ENCODE assay signal across 9 cellular contexts in the genomic region with DNA sequence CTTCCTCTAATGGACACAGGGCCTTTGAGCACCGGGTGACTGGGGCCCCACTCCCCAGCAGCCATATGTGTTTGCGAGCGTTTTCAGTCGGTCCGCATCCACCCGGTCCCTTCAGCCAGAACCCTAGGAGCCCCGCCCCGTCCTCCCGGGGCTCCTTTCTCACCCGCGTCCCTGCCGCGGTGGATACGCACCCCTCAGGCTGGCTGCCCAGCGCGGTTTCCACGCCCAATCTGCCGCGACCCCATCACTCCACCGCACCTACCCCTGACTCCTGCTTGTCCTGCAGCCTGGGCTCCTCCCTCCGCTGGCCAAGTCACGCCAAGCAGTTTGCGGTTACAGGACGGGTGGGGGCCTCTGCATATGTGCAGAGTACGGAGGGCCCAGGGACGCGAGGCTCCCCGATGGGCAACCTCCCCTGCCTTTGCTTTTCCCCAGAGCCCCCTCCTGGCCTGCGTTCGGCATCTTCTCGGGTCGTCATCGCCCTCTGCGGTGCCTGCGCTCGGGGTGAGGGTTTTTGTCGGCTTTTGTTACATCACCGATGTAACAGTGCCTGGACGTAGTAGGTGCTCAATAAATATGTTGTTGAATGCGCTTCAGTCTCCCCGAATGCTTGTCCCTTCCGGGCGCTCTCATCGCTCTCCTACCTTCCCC. TPM values are rescaled to one million over a fixed set of nuclear protein-coding genes. Genes with fewer than 3 reads are reported as not detected.
DNase-seq lines count a peak whose midpoint lies in the region; ATAC-seq, FAIRE-seq and TF ChIP-seq lines count a peak whose summit lies in the region.
"Had no signal": no experiment of that assay in that cellular context is flagged by ENCODE, and none has a peak within 500 bp of the region (broad histone marks: within the 10 kb centered on the region; RNA-seq: fewer than 3 reads in every experiment).

No MANE protein-coding gene starts in this region.

- peak; percentile 16 for ATAC-seq in GM23338

- no peak overlapping the region for H3K4ac ChIP-seq in H1 (replicated peaks; ENCODE audit: insufficient read length, low read depth, low read length)

- TF ChIP-seq POLR2A in H1 (IDR thresholded peaks at IDR 0.05; ENCODE audit: control extremely low read depth in 1 of 2, low read depth in 2 of 2, low read length in 2 of 2): no peak
- no peak; the same call in 1 of the 2 replicates for TF ChIP-seq POLR2A in GM12892 (IDR thresholded peaks at IDR 0.05; ENCODE audit: low read depth, low read length)

- no peaks in the 10 kb centered on the region for H3K9me2 ChIP-seq in GM23338 (ENCODE audit: insufficient read depth)

- peak overlapping the region in 2 of 4 experiments; percentile 20 to 38; a peak in 3 of 7 replicates for H3K9ac ChIP-seq in H1 (replicated peaks in 1 of 4; ENCODE audit: extremely low read depth in 1 of 4, low read depth in 3 of 4, low read length in 3 of 4)
- peak overlapping the region; percentile 70 for H3K9ac ChIP-seq in mucosa of stomach (ENCODE audit: low read length)

- peak overlapping the region; percentile 19; the same call in 1 of the 2 replicates for H4K8ac ChIP-seq in H1 (ENCODE audit: extremely low read depth, insufficient read depth, low read length)

- H3K27ac Mint-ChIP-seq in GM23338: no peak overlapping the region
- H3K27ac Mint-ChIP-seq in T-helper 2 cell treated with Interferon-gamma antibody and Interleukin-4, amounts not matched to agents 5 μg/mL and 100 μg/mL, for 36 hours: peak overlapping the region; percentile 82

- no peak for DNase-seq in AG09309 (ENCODE audit: low read depth)
- DNase-seq in GM23338 (ENCODE audit: low spot score): peak; percentile 62
- DNase-seq in T-helper 2 cell treated with Interferon-gamma antibody and Interleukin-4, amounts not matched to agents 5 μg/mL and 100 μg/mL, for 36 hours (ENCODE audit: low spot score): no peak
- peak in 1 of 2 experiments; percentile 64 for DNase-seq in H1 (ENCODE audit: low read depth in 1 of 2, low spot score in 2 of 2)
- DNase-seq in NCI-H2171 treated with DMSO at 0.1 percent for 48 hours (lab: John Stamatoyannopoulos, UW): no peak
- DNase-seq in NCI-H2196 (lab: John Stamatoyannopoulos, UW; ENCODE audit: unreplicated experiment): no peak
- no peak for DNase-seq in GM12892 (ENCODE audit: insufficient read length)

- no peak overlapping the region for H3K23ac ChIP-seq in H1 (ENCODE audit: insufficient read length)

- peaks cover 39% of the 10 kb centered on the region for H3F3A ChIP-seq in GM23338 (replicated peaks; ENCODE audit: low read depth)

- POLR2A ChIA-PET in H1 (lab: Charles Lee; ENCODE audit: partially characterized antibody): interaction anchor here (1.0 to 6.9 kb wide), 15 partner anchors 8 to 289 kb away, joined by 3 to 65 read pairs (median 6); a partner anchor contains a TSS

- H2AK5ac ChIP-seq in H1 (ENCODE audit: low read depth, low read length): no peak overlapping the region

- H3K36me3 ChIP-seq in GM23338 (ENCODE audit: insufficient read depth): peaks cover 24% of the 10 kb centered on the region
- H3K36me3 ChIP-seq in H1 (ENCODE audit: control insufficient read depth in 2 of 4, insufficient read depth in 4 of 4, low read length in 3 of 4): peaks cover 23 to 28% (median 26%) of the 10 kb centered on the region in 4 experiments
- H3K36me3 ChIP-seq in mucosa of stomach (ENCODE audit: control insufficient read depth, insufficient read depth, low read length): peaks cover 3% of the 10 kb centered on the region

- TF ChIP-seq CTCF in AG09309 (IDR thresholded peaks at IDR 0.05; ENCODE audit: control insufficient read depth, insufficient read depth, low read depth, low read length, missing control alignments): no peak
- TF ChIP-seq CTCF in GM23338 (conservative IDR thresholded peaks at IDR 0.05; ENCODE audit: low read depth in 2 of 2): no peak
- TF ChIP-seq CTCF in H1 (IDR thresholded peaks at IDR 0.05; ENCODE audit: control extremely low read depth in 1 of 3, insufficient read depth in 1 of 3, low read depth in 1 of 3, low read length in 3 of 3): no peak

- peak overlapping the region; percentile 72 for H4K91ac ChIP-seq in H1 (replicated peaks; ENCODE audit: insufficient read length, low read length)

- H4K20me1 ChIP-seq in GM23338 (replicated peaks; ENCODE audit: insufficient read depth): peaks cover 20% of the 10 kb centered on the region
- peaks cover 17 to 22% of the 10 kb centered on the region in 2 experiments for H4K20me1 ChIP-seq in H1 (replicated peaks in 1 of 2; ENCODE audit: control insufficient read depth in 1 of 2, insufficient read depth in 2 of 2, low read length in 2 of 2)

- H2AFZ ChIP-seq in GM23338 (peak overlapping the region; percentile 91), H1 (ENCODE audit: low read length) (no peak overlapping the region)

- no peak for TF ChIP-seq RAD21 in H1 (IDR thresholded peaks at IDR 0.05 in 1 of 2, conservative IDR thresholded peaks at IDR 0.05 in 1 of 2; ENCODE audit: low read depth in 2 of 2, low read length in 2 of 2)

- peaks cover 2% of the 10 kb centered on the region for H3K79me1 ChIP-seq in H1 (ENCODE audit: low read depth, low read length)

- H3K9me3 ChIP-seq in H1 (ENCODE audit: insufficient read depth in 2 of 2, low read depth in 1 of 2, low read length in 1 of 2) (no peaks in the 10 kb centered on the region), mucosa of stomach (ENCODE audit: control insufficient read depth, low read length) (no peaks in the 10 kb centered on the region)

- FAIRE-seq in H1 (lab: Jason Lieb, UNC) (no peak), GM12892 (lab: Jason Lieb, UNC) (no peak)
- FAIRE-seq: islet of Langerhans had no signal

- no peak overlapping the region; the same call in 1 of the 2 replicates for H2BK15ac ChIP-seq in H1 (ENCODE audit: low read length)

- H3K79me2 ChIP-seq in GM23338 (replicated peaks; ENCODE audit: insufficient read depth): peaks cover 17% of the 10 kb centered on the region
- peaks cover 0 to 10% of the 10 kb centered on the region in 2 experiments; a peak in 3 of 4 replicates for H3K79me2 ChIP-seq in H1 (ENCODE audit: control insufficient read depth in 1 of 2, insufficient read depth in 2 of 2, low read length in 2 of 2)

- H3K9me3 Mint-ChIP-seq in GM23338: no peaks in the 10 kb centered on the region; the same call in 2 of the 3 replicates
- no peaks in the 10 kb centered on the region for H3K9me3 Mint-ChIP-seq in T-helper 2 cell treated with Interferon-gamma antibody and Interleukin-4, amounts not matched to agents 5 μg/mL and 100 μg/mL, for 36 hours

- H2BK12ac ChIP-seq in H1 (ENCODE audit: low read depth, low read length): no peak overlapping the region; the same call in 1 of the 2 replicates

- peak overlapping the region; percentile 78 for H3K18ac ChIP-seq in H1 (ENCODE audit: extremely low read depth, low read length)

- peaks cover 21% of the 10 kb centered on the region for H3K23me2 ChIP-seq in H1 (ENCODE audit: low read depth, low read length)

- H3K14ac ChIP-seq in H1 (ENCODE audit: insufficient read length): no peak overlapping the region

- H3K27me3 ChIP-seq in GM23338 (ENCODE audit: insufficient read depth): peaks cover 26% of the 10 kb centered on the region
- peaks cover 2 to 20% (median 11%) of the 10 kb centered on the region in 4 experiments; a peak in 6 of 7 replicates for H3K27me3 ChIP-seq in H1 (replicated peaks in 1 of 4; ENCODE audit: control insufficient read depth in 3 of 4, extremely low read depth in 1 of 4, insufficient read depth in 3 of 4, low read length in 3 of 4)
- peaks cover 9% of the 10 kb centered on the region for H3K27me3 ChIP-seq in mucosa of stomach (ENCODE audit: control insufficient read depth, insufficient read depth, low read length)

- H4K5ac ChIP-seq in H1 (ENCODE audit: insufficient read length, low read depth, low read length): no peak overlapping the region

- H3K27ac ChIP-seq in GM23338 (ENCODE audit: low read depth) (no peak overlapping the region), H1 (ENCODE audit: low read depth, low read length) (no peak overlapping the region)

- no peak overlapping the region for H2BK120ac ChIP-seq in H1 (replicated peaks; ENCODE audit: low read depth, low read length)

- H3K27me3 Mint-ChIP-seq in GM23338 (ENCODE audit: insufficient read depth, low read depth, poor library complexity): peaks cover 54% of the 10 kb centered on the region
- H3K27me3 Mint-ChIP-seq in T-helper 2 cell treated with Interferon-gamma antibody and Interleukin-4, amounts not matched to agents 5 μg/mL and 100 μg/mL, for 36 hours (ENCODE audit: low read depth): peaks cover 3% of the 10 kb centered on the region

- peaks cover 34% of the 10 kb centered on the region for H3K36me3 Mint-ChIP-seq in GM23338 (ENCODE audit: low read depth)
- H3K36me3 Mint-ChIP-seq in T-helper 2 cell treated with Interferon-gamma antibody and Interleukin-4, amounts not matched to agents 5 μg/mL and 100 μg/mL, for 36 hours (ENCODE audit: low read depth): peaks cover 40% of the 10 kb centered on the region

- peaks cover 17% of the 10 kb centered on the region for H3K4me1 ChIP-seq in GM23338 (ENCODE audit: insufficient read depth)
- H3K4me1 ChIP-seq in H1 (replicated peaks in 1 of 4; ENCODE audit: control insufficient read depth in 3 of 4, insufficient read depth in 4 of 4, low read length in 3 of 4): peaks cover 8 to 21% (median 20%) of the 10 kb centered on the region in 4 experiments
- H3K4me1 ChIP-seq in mucosa of stomach (ENCODE audit: control insufficient read depth, insufficient read depth, low read length): peaks cover 20% of the 10 kb centered on the region

- no peak for TF ChIP-seq EP300 in H1 (IDR thresholded peaks at IDR 0.05; ENCODE audit: borderline replicate concordance in 1 of 2, low read depth in 2 of 2, low read length in 2 of 2)

- peak overlapping the region; percentile 63 for H3K4me3 ChIP-seq in AG09309 (ENCODE audit: control insufficient read depth, low read depth, low read length)
- H3K4me3 ChIP-seq in GM23338: peak overlapping the region; percentile 76
- peak overlapping the region; percentile 52 to 62 (median 62) for H3K4me3 ChIP-seq in H1 (ENCODE audit: extremely low read depth in 1 of 4, insufficient read depth in 2 of 4, low read depth in 3 of 4, low read length in 4 of 4)
- H3K4me3 ChIP-seq in mucosa of stomach (ENCODE audit: low read length): peak overlapping the region; percentile 35

- no peak overlapping the region for H3K56ac ChIP-seq in H1 (replicated peaks; ENCODE audit: insufficient read length, low read depth, low read length)

- H2BK5ac ChIP-seq in H1 (ENCODE audit: low read depth, low read length): peak overlapping the region; percentile 35; the same call in 1 of the 2 replicates

- no peak overlapping the region for H2BK20ac ChIP-seq in H1 (ENCODE audit: low read length)

- WGBS in H1 (ENCODE audit: extremely low coverage in 1 of 2, insufficient coverage in 1 of 2, insufficient read length in 1 of 2, insufficient replicate concordance in 2 of 2, low coverage in 1 of 2, low lambda C conversion rate in 2 of 2, missing lambda C conversion rate in 1 of 2), 2 experiments: 5% methylated on average over 42 of the region's 44 CpGs; no CpG with 5 or more reads in 1 of the 2 experiments

- CTCF ChIA-PET in H1 (lab: Charles Lee; ENCODE audit: partially characterized antibody): interaction anchor here (0.7 to 1.9 kb wide), 18 partner anchors 10 to 441 kb away, joined by 3 to 7 read pairs (median 3); a partner anchor contains a TSS

- H3K4me3 Mint-ChIP-seq in GM23338: peak overlapping the region; percentile 79
- H3K4me3 Mint-ChIP-seq in T-helper 2 cell treated with Interferon-gamma antibody and Interleukin-4, amounts not matched to agents 5 μg/mL and 100 μg/mL, for 36 hours: peak overlapping the region; percentile 85

- H3K4me2 ChIP-seq in GM23338: peak overlapping the region; percentile 96
- peak overlapping the region; percentile 84 for H3K4me2 ChIP-seq in H1 (ENCODE audit: insufficient read depth in 1 of 2, low read depth in 2 of 2, low read length in 2 of 2)

- H3K4me1 Mint-ChIP-seq in GM23338: peaks cover 52% of the 10 kb centered on the region
- H3K4me1 Mint-ChIP-seq in T-helper 2 cell treated with Interferon-gamma antibody and Interleukin-4, amounts not matched to agents 5 μg/mL and 100 μg/mL, for 36 hours (ENCODE audit: low read depth): peaks cover 34% of the 10 kb centered on the region

RNA-seq across cellular contexts. Expression of a gene that starts 1.0 kb away (rescaled TPM):
- 3.9 and 5.2 TPM in 2 replicates for total RNA-seq in GM23338 (2014; rRNA removed; shearing (Covaris generic))
- polyA plus RNA-seq in GM23338 (2016; fragmentation: Nextera tagmentation; extraction: Ambion mirVana): 1.4 and 2.1 TPM in 2 replicates
- 3.2 and 3.7 TPM in 2 replicates for total RNA-seq in H1 (2021; fragmentation: NEBNext Ultra II Directional; extraction: Animal tissue kit (Norgen Biotek cat#: 25700))
- polyA plus RNA-seq in H1 (2011; rRNA removed): 9.2 and 17.3 TPM in 2 replicates
- polyA plus RNA-seq in H1 (2011; cell fraction: cytosol; rRNA removed): 7.6 TPM
- 16.4 TPM for polyA plus RNA-seq in H1 (2011; cell fraction: nucleus; rRNA removed)
- polyA plus RNA-seq in H1 (2012, experiment 1 of 2): 3.1 to 4.0 TPM (median 3.4 TPM) in 4 replicates
- 3.2 TPM for polyA plus RNA-seq in H1 (2012, experiment 2 of 2)
- polyA plus RNA-seq in H1 (2013, experiment 1 of 2): 5.3 TPM
- 5.8 TPM for polyA plus RNA-seq in H1 (2013, experiment 2 of 2)
- polyA minus RNA-seq in H1 (2011; rRNA and poly(A)+ RNA removed): 7.4 and 9.7 TPM in 2 replicates
- 3.1 TPM for polyA minus RNA-seq in H1 (2011; cell fraction: cytosol; rRNA and poly(A)+ RNA removed)
- 8.3 TPM for polyA minus RNA-seq in H1 (2011; cell fraction: nucleus; rRNA and poly(A)+ RNA removed)
- polyA plus RNA-seq in GM12892 (2012; ENCODE audit: missing spikeins): 5.6 TPM

RNA-seq across cellular contexts. Expression of a gene that starts 8.9 kb away (rescaled TPM):
- 231 and 286 TPM in 2 replicates for total RNA-seq in GM23338 (2014; rRNA removed; shearing (Covaris generic))
- polyA plus RNA-seq in GM23338 (2016; fragmentation: Nextera tagmentation; extraction: Ambion mirVana) (5,312 and 5,616 TPM in 2 replicates), H1 (2011; rRNA removed) (412 and 510 TPM in 2 replicates)
- 1,195 and 1,222 TPM in 2 replicates for total RNA-seq in H1 (2021; fragmentation: NEBNext Ultra II Directional; extraction: Animal tissue kit (Norgen Biotek cat#: 25700))
- polyA plus RNA-seq in H1 (2011; cell fraction: cytosol; rRNA removed): 1,085 TPM
- 1,333 TPM for polyA plus RNA-seq in H1 (2011; cell fraction: nucleus; rRNA removed)
- 3,837 to 6,357 TPM (median 4,194 TPM) in 4 replicates for polyA plus RNA-seq in H1 (2012, experiment 1 of 2)
- polyA plus RNA-seq in H1 (2012, experiment 2 of 2): 920 TPM
- polyA plus RNA-seq in H1 (2013, experiment 1 of 2): 4,258 TPM
- polyA plus RNA-seq in H1 (2013, experiment 2 of 2): 4,313 TPM
- 802 and 987 TPM in 2 replicates for polyA minus RNA-seq in H1 (2011; rRNA and poly(A)+ RNA removed)
- 425 TPM for polyA minus RNA-seq in H1 (2011; cell fraction: cytosol; rRNA and poly(A)+ RNA removed)
- 337 TPM for polyA minus RNA-seq in H1 (2011; cell fraction: nucleus; rRNA and poly(A)+ RNA removed)
- 3,198 TPM for polyA plus RNA-seq in GM12892 (2012; ENCODE audit: missing spikeins)
